8 cellular contexts compared by ENCODE assay signal in the genomic region with DNA sequence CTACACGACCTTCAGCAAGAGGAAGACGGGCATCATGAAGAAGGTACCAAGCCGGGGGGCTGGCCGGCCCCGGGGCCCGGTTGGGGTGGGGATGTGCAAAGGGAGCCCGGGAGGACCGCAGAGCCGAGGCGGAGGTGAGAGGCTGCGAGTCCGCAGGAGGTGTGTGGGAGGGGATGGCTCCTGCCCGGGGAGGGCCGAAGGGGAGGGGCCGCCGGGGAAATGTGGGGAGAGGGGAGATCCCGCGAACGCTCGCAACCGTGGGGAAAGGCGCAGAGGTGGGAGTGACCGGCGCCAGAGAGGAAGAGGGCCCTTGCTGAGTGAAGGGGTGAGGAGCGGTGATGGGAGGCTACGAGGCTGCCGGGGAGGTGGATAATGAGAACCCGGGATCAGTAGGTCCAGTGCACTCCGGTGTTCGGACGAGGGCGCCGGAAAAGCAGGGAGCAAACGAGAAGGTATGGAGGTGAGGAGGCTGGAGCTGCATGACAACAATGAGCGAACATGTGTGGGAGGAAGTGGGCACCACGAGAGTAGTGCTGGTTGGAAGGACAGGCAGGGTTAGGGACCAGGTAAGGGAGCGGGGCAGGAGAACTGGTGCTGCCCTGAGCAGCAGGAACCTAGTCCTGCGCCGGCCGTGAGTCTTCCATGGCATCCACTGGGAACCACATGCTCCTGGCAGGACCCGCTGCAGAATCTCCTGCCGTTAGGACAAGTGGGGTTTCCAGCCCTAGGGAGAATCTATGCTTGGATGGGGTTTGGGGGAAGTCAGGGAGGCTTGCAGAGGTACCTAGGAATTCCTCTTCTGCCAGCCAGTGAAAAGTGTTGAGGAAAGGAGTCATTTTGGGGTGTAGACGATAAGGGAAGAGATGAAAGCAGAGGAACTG. TPM values are rescaled to one million over a fixed set of nuclear protein-coding genes. Genes with fewer than 3 reads are reported as not detected.
DNase-seq lines count a peak whose midpoint lies in the region; ATAC-seq and TF ChIP-seq lines count a peak whose summit lies in the region.

No MANE protein-coding gene starts in this region.

- H3K4me1 ChIP-seq in GM23338 (ENCODE audit: insufficient read depth) (peaks cover 14% of the 10 kb centered on the region), RWPE2 (ENCODE audit: insufficient read depth, poor library complexity, severe bottlenecking) (peaks cover 16% of the 10 kb centered on the region), aorta (ENCODE audit: control insufficient read depth in 1 of 2, insufficient read depth in 2 of 2, low read length in 2 of 2) (no peaks in the 10 kb centered on the region)

- H3K27me3 Mint-ChIP-seq in GM23338 (ENCODE audit: insufficient read depth, low read depth, poor library complexity), result peaks cover 28% of the 10 kb centered on the region
- H3K27me3 Mint-ChIP-seq in activated naive CD8-positive, alpha-beta T cell treated with anti-CD3 and anti-CD28 coated beads for 36 hours, result peaks cover 8% of the 10 kb centered on the region

- H3K9me3 ChIP-seq in RWPE2 (ENCODE audit: severe bottlenecking), result no peaks in the 10 kb centered on the region
- H3K9me3 ChIP-seq in aorta (ENCODE audit: control insufficient read depth, low read length), result no peaks in the 10 kb centered on the region

- intact Hi-C loops in left ventricle myocardium superior (cut with micrococcal nuclease) (no loop called here), aorta (cut with DNase I) (no loop called here)

- H3K27ac ChIP-seq in GM23338 (ENCODE audit: low read depth), result no peak overlapping the region
- peak overlapping the region; percentile 68 for H3K27ac ChIP-seq in RWPE2 (ENCODE audit: poor library complexity, severe bottlenecking)
- H3K27ac ChIP-seq in aorta (ENCODE audit: low read depth in 1 of 2, low read length in 2 of 2), result peak overlapping the region; percentile 88 to 98

- WGBS in aorta, 2 donors, result 1% methylated on average over 43 of the region's 43 CpGs

- H2AFZ ChIP-seq in GM23338, result no peak overlapping the region

- CTCF ChIA-PET in AG04449 (lab: Yijun Ruan, JAX), result interaction anchor here (0.8 to 1.6 kb wide), 14 partner anchors 8 to 272 kb away, joined by 3 to 4 read pairs (median 3); a partner anchor contains a TSS

- peaks cover 41% of the 10 kb centered on the region for H3K36me3 Mint-ChIP-seq in GM23338 (ENCODE audit: low read depth)
- peaks cover 22% of the 10 kb centered on the region for H3K36me3 Mint-ChIP-seq in activated naive CD8-positive, alpha-beta T cell treated with anti-CD3 and anti-CD28 coated beads for 36 hours

- TF ChIP-seq CTCF in AG04449 (IDR thresholded peaks at IDR 0.05; ENCODE audit: insufficient read depth, low read length, missing control alignments) (no peak), GM23338 (conservative IDR thresholded peaks at IDR 0.05; ENCODE audit: low read depth in 2 of 2) (no peak), RWPE2 (IDR thresholded peaks at IDR 0.05; ENCODE audit: poor library complexity, severe bottlenecking) (no peak)

- POLR2A ChIA-PET in AG04449 (lab: Yijun Ruan, JAX), result interaction anchor here (0.6 to 1.2 kb wide), 3 partner anchors 10 to 176 kb away, joined by 3 to 4 read pairs (median 4); a partner anchor contains a TSS

- peak overlapping the region; percentile 91 for H3K4me2 ChIP-seq in GM23338

- H3K4me3 ChIP-seq in AG04449 (ENCODE audit: low read depth, low read length), result peak overlapping the region; percentile 99
- peak overlapping the region; percentile 91 for H3K4me3 ChIP-seq in GM23338
- H3K4me3 ChIP-seq in RWPE2 (ENCODE audit: severe bottlenecking), result peak overlapping the region; percentile 98
- H3K4me3 ChIP-seq in aorta (ENCODE audit: low read length in 2 of 2), result peak overlapping the region; percentile 76 to 82

- peaks cover 32% of the 10 kb centered on the region for H3K79me2 ChIP-seq in GM23338 (replicated peaks; ENCODE audit: insufficient read depth)

- H3K27ac Mint-ChIP-seq in GM23338, result peak overlapping the region; percentile 33
- peak overlapping the region; percentile 92 for H3K27ac Mint-ChIP-seq in activated naive CD8-positive, alpha-beta T cell treated with anti-CD3 and anti-CD28 coated beads for 36 hours

- peak overlapping the region; percentile 88 for H3K4me3 Mint-ChIP-seq in GM23338
- H3K4me3 Mint-ChIP-seq in activated naive CD8-positive, alpha-beta T cell treated with anti-CD3 and anti-CD28 coated beads for 36 hours, result peak overlapping the region; percentile 91

- DNase-seq in AG04449 (ENCODE audit: low read depth, low spot score), result no peak
- DNase-seq in GM23338 (ENCODE audit: low spot score), result peak; percentile 34
- no peak for DNase-seq in RWPE2 (ENCODE audit: low spot score)
- DNase-seq in activated naive CD8-positive, alpha-beta T cell treated with anti-CD3 and anti-CD28 coated beads for 36 hours, result peak; percentile 58
- peak; percentile 59 for DNase-seq in left ventricle myocardium superior
- peak; percentile 25 for DNase-seq in pons (ENCODE audit: low spot score)
- peak; percentile 69 to 86 for DNase-seq in aorta
- DNase-seq in GM19240 (ENCODE audit: insufficient read length, low spot score), result no peak

- H3K36me3 ChIP-seq in GM23338 (ENCODE audit: insufficient read depth), result peaks cover 22% of the 10 kb centered on the region
- peaks cover 31% of the 10 kb centered on the region for H3K36me3 ChIP-seq in RWPE2 (ENCODE audit: low read depth)
- peaks cover 0 to 7% of the 10 kb centered on the region in 2 donors for H3K36me3 ChIP-seq in aorta (ENCODE audit: control insufficient read depth in 1 of 2, insufficient read depth in 2 of 2, low read length in 1 of 2)

- H3K27me3 ChIP-seq in GM23338 (ENCODE audit: insufficient read depth), result peaks cover 9% of the 10 kb centered on the region
- no peaks in the 10 kb centered on the region for H3K27me3 ChIP-seq in RWPE2 (ENCODE audit: insufficient read depth, poor library complexity, severe bottlenecking)
- no peaks in the 10 kb centered on the region for H3K27me3 ChIP-seq in aorta (ENCODE audit: control insufficient read depth in 1 of 2, insufficient read depth in 2 of 2, low read length in 1 of 2)

- H3K9me2 ChIP-seq in GM23338 (ENCODE audit: insufficient read depth), result no peaks in the 10 kb centered on the region

- H3K9me3 Mint-ChIP-seq in GM23338, result peaks cover 2% of the 10 kb centered on the region; the same call in 2 of the 3 replicates
- H3K9me3 Mint-ChIP-seq in activated naive CD8-positive, alpha-beta T cell treated with anti-CD3 and anti-CD28 coated beads for 36 hours, result no peaks in the 10 kb centered on the region

- peaks cover 14% of the 10 kb centered on the region for H3F3A ChIP-seq in GM23338 (replicated peaks; ENCODE audit: low read depth)

- ATAC-seq in GM23338 (no peak; the same call in 2 of the 3 replicates), RWPE2 (ENCODE audit: low read depth) (peak; percentile 1; the same call in 1 of the 3 replicates), left ventricle myocardium superior (no peak), aorta (ENCODE audit: low FRiP score) (no peak)

- peaks cover 13% of the 10 kb centered on the region for H4K20me1 ChIP-seq in GM23338 (replicated peaks; ENCODE audit: insufficient read depth)

- H3K4me1 Mint-ChIP-seq in GM23338, result peaks cover 33% of the 10 kb centered on the region
- peaks cover 36% of the 10 kb centered on the region for H3K4me1 Mint-ChIP-seq in activated naive CD8-positive, alpha-beta T cell treated with anti-CD3 and anti-CD28 coated beads for 36 hours

TF ChIP-seq in GM23338, 12 proteins besides CTCF, POLR2A, EP300 and RAD21:
- TF ChIP-seq POLR2AphosphoS5 (IDR thresholded peaks at IDR 0.05; ENCODE audit: low read depth), result 0 out of 2 replicates have a peak, but pooled peaks have one; percentile 42
- TF ChIP-seq ZNF114 (CRISPR knock-in tag; IDR thresholded peaks at IDR 0.05), result no peak
- TF ChIP-seq, protein P1, sequence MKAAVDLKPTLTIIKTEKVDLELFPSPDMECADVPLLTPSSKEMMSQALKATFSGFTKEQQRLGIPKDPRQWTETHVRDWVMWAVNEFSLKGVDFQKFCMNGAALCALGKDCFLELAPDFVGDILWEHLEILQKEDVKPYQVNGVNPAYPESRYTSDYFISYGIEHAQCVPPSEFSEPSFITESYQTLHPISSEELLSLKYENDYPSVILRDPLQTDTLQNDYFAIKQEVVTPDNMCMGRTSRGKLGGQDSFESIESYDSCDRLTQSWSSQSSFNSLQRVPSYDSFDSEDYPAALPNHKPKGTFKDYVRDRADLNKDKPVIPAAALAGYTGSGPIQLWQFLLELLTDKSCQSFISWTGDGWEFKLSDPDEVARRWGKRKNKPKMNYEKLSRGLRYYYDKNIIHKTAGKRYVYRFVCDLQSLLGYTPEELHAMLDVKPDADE (IDR thresholded peaks at IDR 0.05), result 0 out of 2 replicates have a peak, but pooled peaks have one; percentile 28

RNA-seq across cellular contexts. Expression of a gene that starts 1.3 kb away (rescaled TPM):
- total RNA-seq in GM23338 (2014; rRNA removed; shearing (Covaris generic)), result 49.7 and 54.9 TPM in 2 replicates
- polyA plus RNA-seq in GM23338 (2016; fragmentation: Nextera tagmentation; extraction: Ambion mirVana) (9.9 and 13.4 TPM in 2 replicates), aorta (10 to 100 TPM; 23.8 to 41.4 TPM)
- 10 to 100 TPM; 49.1 to 49.9 TPM for total RNA-seq in activated naive CD8-positive, alpha-beta T cell treated with anti-CD3 and anti-CD28 coated beads for 36 hours
- total RNA-seq in left ventricle myocardium superior (78.7 TPM), aorta (100 to 1,000 TPM in 1 of 2 donors, 10 to 100 TPM in 1; 47.5 to 106 TPM)

RNA-seq across cellular contexts. Expression of a gene that starts 9.6 kb away (rescaled TPM):
- total RNA-seq in GM23338 (2014; rRNA removed; shearing (Covaris generic)), result 11.3 and 14.2 TPM in 2 replicates
- polyA plus RNA-seq in GM23338 (2016; fragmentation: Nextera tagmentation; extraction: Ambion mirVana), result 2.6 and 4.9 TPM in 2 replicates
- total RNA-seq in activated naive CD8-positive, alpha-beta T cell treated with anti-CD3 and anti-CD28 coated beads for 36 hours, result 10 to 100 TPM; 31.3 to 31.5 TPM
- 10.9 TPM for total RNA-seq in left ventricle myocardium superior
- 10 to 100 TPM; 32.6 to 54.6 TPM for total RNA-seq in aorta
- polyA plus RNA-seq in aorta, result 100 to 1,000 TPM in 1 of 2 donors, 1 to 10 TPM in 1; 8.1 to 106 TPM

RNA-seq across cellular contexts. Expression of a gene that starts 56.9 kb away (rescaled TPM):
- total RNA-seq in GM23338 (2014; rRNA removed; shearing (Covaris generic)), result 18.0 and 29.2 TPM in 2 replicates
- polyA plus RNA-seq in GM23338 (2016; fragmentation: Nextera tagmentation; extraction: Ambion mirVana), result 43.4 and 50.0 TPM in 2 replicates
- 10 to 100 TPM; 55.8 to 56.1 TPM for total RNA-seq in activated naive CD8-positive, alpha-beta T cell treated with anti-CD3 and anti-CD28 coated beads for 36 hours
- total RNA-seq in left ventricle myocardium superior, result 31.2 TPM
- 10 to 100 TPM; 10.2 to 18.1 TPM for total RNA-seq in aorta
- polyA plus RNA-seq in aorta, result 10 to 100 TPM; 36.8 to 87.4 TPM

Comparison
In these comparisons a context has a peak if more than half of its experiments do, and no peak if none do; other contexts are left out.
1. DNase-seq: peak in GM23338 (single experiment), activated naive CD8-positive, alpha-beta T cell treated with anti-CD3 and anti-CD28 coated beads for 36 hours (single experiment), left ventricle myocardium superior (single experiment), pons (single experiment) and aorta (2 of 2); none in AG04449 (single experiment), RWPE2 (single experiment) and GM19240 (single experiment).
2. Peak in every context shown above with its lines, with median percentiles within 50 percentile points of each other: H3K4me3 ChIP-seq.